8 cellular contexts compared by ENCODE assay signal in the genomic region with DNA sequence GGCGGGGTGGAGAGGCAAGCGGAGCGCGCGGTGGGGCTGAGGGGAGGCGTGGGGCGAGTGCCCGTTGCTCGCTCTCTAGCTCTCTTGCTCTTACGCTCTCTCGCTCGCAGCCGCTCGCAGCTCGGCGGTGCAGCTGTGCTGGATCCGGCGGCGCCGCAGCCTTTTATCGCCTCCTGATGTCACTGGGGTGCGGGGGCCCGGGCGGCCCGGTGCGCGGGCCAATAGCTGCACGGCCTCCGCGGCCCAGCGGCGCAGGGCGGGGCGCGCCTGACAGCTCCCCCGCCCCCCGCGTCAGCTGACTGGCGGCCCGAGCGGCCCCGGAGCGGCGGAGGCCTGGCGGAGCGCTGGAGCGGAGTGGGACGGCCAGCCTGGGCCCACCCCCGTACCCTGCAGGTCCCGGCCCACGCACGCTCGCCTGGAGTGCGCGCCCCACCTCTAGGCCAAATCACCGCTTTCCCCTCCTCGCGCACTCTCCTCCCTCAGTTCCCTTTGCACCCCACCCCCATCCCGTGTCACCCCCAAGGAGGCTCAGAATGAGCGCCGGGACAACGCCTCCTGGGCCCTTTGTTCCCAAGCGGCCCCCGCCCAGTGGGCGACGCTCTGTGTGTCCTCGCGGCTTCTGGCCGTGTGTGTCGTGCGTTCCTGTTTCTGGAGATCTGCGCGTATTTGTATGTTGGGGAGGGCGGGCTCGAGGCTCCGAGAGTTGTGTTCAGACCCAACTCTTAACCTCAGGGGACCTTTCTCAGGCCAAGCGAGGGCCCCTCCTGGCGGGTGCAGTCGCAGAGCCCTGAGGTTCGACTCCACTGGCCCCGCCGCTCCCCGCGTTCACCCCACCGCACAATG. TPM values are rescaled to one million over a fixed set of nuclear protein-coding genes. Genes with fewer than 3 reads are reported as not detected.
DNase-seq lines count a peak whose midpoint lies in the region; ATAC-seq, FAIRE-seq and TF ChIP-seq lines count a peak whose summit lies in the region.

A gene (minus strand): TSS at position 137 of the 843 bp plus-strand sequence. CDS start 386 bp downstream, outside the sequence.

- intact Hi-C loops in sigmoid colon (cut with DNase I), result loop anchor here (2.0 to 5.0 kb wide), 6 partner anchors 127 to 1422 kb away; no protein-coding TSS in a partner anchor

- WGBS in sigmoid colon, 2 donors, result 0% methylated on average over 85 of the region's 85 CpGs

- H3K4me3 ChIP-seq in AG10803 (ENCODE audit: low read length) (peak within 1 kb of the TSS; percentile 64), bronchial epithelial cell (ENCODE audit: low read depth, low read length) (peak within 1 kb of the TSS; percentile 50), sigmoid colon (peak within 1 kb of the TSS; percentile 36 to 72 (median 55))

- peak within 1 kb of the TSS; percentile 92 to 94 (median 93) for H3K27ac ChIP-seq in sigmoid colon

- peak; percentile 71 for ATAC-seq in GM18867 (IDR thresholded peaks at IDR 0.05; ENCODE audit: unreplicated experiment)

- TF ChIP-seq CTCF in AG10803 (conservative IDR thresholded peaks at IDR 0.05; ENCODE audit: low read length) (no peak), bronchial epithelial cell (IDR thresholded peaks at IDR 0.05; ENCODE audit: insufficient read depth, low read length, severe bottlenecking) (no peak), sigmoid colon (IDR thresholded peaks at IDR 0.05) (no peak)

- H3K9me3 ChIP-seq in sigmoid colon, result no peaks in the 10 kb centered on the region

- DNase-seq in AG10803 (ENCODE audit: low read depth) (peak; percentile 89), HT-29 (ENCODE audit: low spot score) (peak; percentile 88), RPMI8226 (peak; percentile 67), bronchial epithelial cell (ENCODE audit: low read depth) (peak; percentile 61), iPS-NIHi11 (ENCODE audit: low spot score) (peak; percentile 92), sigmoid colon (peak; percentile 96), GDM1 (lab: John Stamatoyannopoulos, UW) (no peak)

- peaks cover 50% of the 10 kb centered on the region for H3K27me3 ChIP-seq in bronchial epithelial cell (ENCODE audit: control insufficient read depth, insufficient read depth, low read length)
- peaks cover 25 to 43% (median 43%) of the 10 kb centered on the region in 3 donors for H3K27me3 ChIP-seq in sigmoid colon

- FAIRE-seq in bronchial epithelial cell (lab: Jason Lieb, UNC), result no peak

- H3K4me1 ChIP-seq in sigmoid colon, result peaks cover 0 to 52% (median 36%) of the 10 kb centered on the region in 4 donors

- no peaks in the 10 kb centered on the region for H3K36me3 ChIP-seq in bronchial epithelial cell (ENCODE audit: control insufficient read depth, insufficient read depth, low read length)
- no peaks in the 10 kb centered on the region for H3K36me3 ChIP-seq in sigmoid colon

- TF ChIP-seq POLR2A in sigmoid colon (IDR thresholded peaks at IDR 0.05), result peak; percentile 78 to 80

- TF ChIP-seq EP300 in sigmoid colon (IDR thresholded peaks at IDR 0.05), result peak in 1 of 4 donors; percentile 2

RNA-seq across cellular contexts. Expression of the gene that starts here (rescaled TPM):
- 0.53 and 0.76 TPM in 2 replicates for total RNA-seq in HT-29 (2014; rRNA removed; shearing (Covaris generic))
- total RNA-seq in bronchial epithelial cell (1.3 and 3.6 TPM in 2 replicates), sigmoid colon (10 to 100 TPM; 18.6 to 43.3 (median 32.7) TPM)
- 10 to 100 TPM in 1 of 3 donors, 1 to 10 TPM in 2; 5.4 to 11.4 (median 6.5) TPM for polyA plus RNA-seq in sigmoid colon

Comparison
In these comparisons a context has a peak if more than half of its experiments do, and no peak if none do; other contexts are left out.
1. Peak in DNase-seq in HT-29; RNA of the gene not detected or under 1 TPM.